ENCODE assay signal across 9 cellular contexts in the genomic region with DNA sequence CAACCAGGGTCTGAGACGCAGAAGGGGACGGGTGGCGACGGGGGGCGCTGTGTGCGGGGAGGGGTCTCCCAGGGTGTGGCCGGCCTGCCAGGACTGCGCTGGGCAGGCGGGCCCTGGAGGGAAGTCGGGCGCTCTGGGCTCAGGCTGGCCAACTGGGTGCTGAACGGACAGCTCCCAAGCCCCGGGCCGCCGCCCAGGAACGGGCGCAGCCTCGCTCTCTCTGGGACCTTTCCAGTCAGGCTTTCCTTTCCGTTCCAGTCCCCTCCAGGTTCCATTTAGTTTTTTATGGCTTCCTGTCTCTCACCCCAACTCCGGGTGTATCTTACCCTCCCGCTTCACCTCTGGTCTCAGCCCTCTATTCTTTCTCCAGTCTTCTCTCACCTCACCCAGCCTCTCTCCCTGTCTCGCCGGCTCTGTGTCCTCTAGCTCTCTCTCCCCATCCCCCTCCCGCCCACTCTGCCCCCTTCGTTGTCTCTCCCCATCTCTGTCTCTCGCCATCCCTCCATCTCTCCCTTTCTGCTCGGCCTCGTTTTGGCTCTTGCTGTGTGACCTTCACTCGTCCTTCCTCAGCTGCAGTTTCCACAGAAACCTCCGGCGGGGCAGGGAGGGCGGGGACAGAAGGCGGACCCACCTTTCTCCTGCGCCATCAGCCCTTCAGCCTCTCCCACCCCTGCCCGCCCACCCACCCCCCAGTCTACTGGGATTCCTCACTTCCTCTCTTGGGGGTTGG. TPM values are rescaled to one million over a fixed set of nuclear protein-coding genes. Genes with fewer than 3 reads are reported as not detected.
DNase-seq lines count a peak whose midpoint lies in the region; ATAC-seq, FAIRE-seq and TF ChIP-seq lines count a peak whose summit lies in the region.
"Had no signal": no experiment of that assay in that cellular context is flagged by ENCODE, and none has a peak within 500 bp of the region (broad histone marks: within the 10 kb centered on the region; RNA-seq: fewer than 3 reads in every experiment).

No MANE protein-coding gene starts in this region.

- H2BK120ac ChIP-seq in H1 (replicated peaks; ENCODE audit: low read depth, low read length), result no peak overlapping the region

- H3K56ac ChIP-seq in H1 (replicated peaks; ENCODE audit: insufficient read length, low read depth, low read length), result no peak overlapping the region

- peaks cover 0 to 23% (median 11%) of the 10 kb centered on the region in 4 experiments; a peak in 6 of 7 replicates for H3K4me1 ChIP-seq in H1 (replicated peaks in 1 of 4; ENCODE audit: control insufficient read depth in 3 of 4, insufficient read depth in 4 of 4, low read length in 3 of 4)
- H3K4me1 ChIP-seq in esophagus muscularis mucosa, result peaks cover 20 to 44% (median 35%) of the 10 kb centered on the region in 4 donors

- H4K20me1 ChIP-seq in H1 (replicated peaks in 1 of 2; ENCODE audit: control insufficient read depth in 1 of 2, insufficient read depth in 2 of 2, low read length in 2 of 2), result peaks cover 9 to 21% of the 10 kb centered on the region in 2 experiments

- H2BK12ac ChIP-seq in H1 (ENCODE audit: low read depth, low read length), result peak overlapping the region; percentile 87; the same call in 1 of the 2 replicates

- H3K79me2 ChIP-seq in H1 (ENCODE audit: control insufficient read depth in 1 of 2, insufficient read depth in 2 of 2, low read length in 2 of 2), result no peaks in the 10 kb centered on the region

- H3K27ac ChIP-seq in CD4-positive, alpha-beta T cell (ENCODE audit: low read depth, low read length), result no peak overlapping the region
- no peak overlapping the region for H3K27ac ChIP-seq in H1 (ENCODE audit: low read depth, low read length)
- H3K27ac ChIP-seq in esophagus muscularis mucosa (replicated peaks in 1 of 4), result no peak overlapping the region
- H3K27ac ChIP-seq: epithelial cell of prostate had no signal

- H3K36me3 ChIP-seq in H1 (ENCODE audit: control insufficient read depth in 2 of 4, insufficient read depth in 4 of 4, low read length in 3 of 4) (no peaks in the 10 kb centered on the region; a peak in 1 of 8 replicates), esophagus muscularis mucosa (peaks cover 0 to 1% (median 0%) of the 10 kb centered on the region in 4 donors)

- H3K4me3 Mint-ChIP-seq in CD4-positive, alpha-beta T cell, result peak overlapping the region; percentile 50
- peak overlapping the region; percentile 27 for H3K4me3 Mint-ChIP-seq in activated CD4-positive, alpha-beta T cell treated with anti-CD3 and anti-CD28 coated beads, Interleukin-2, amount 10 ng/mL, durations not matched to agents 24 days and 14 days

- no peak for FAIRE-seq in H1 (lab: Jason Lieb, UNC)

- no peak overlapping the region for H3K23ac ChIP-seq in H1 (ENCODE audit: insufficient read length)

- H3K4me2 ChIP-seq in H1 (ENCODE audit: insufficient read depth in 1 of 2, low read depth in 2 of 2, low read length in 2 of 2), result peak overlapping the region; percentile 78 to 79

- H3K23me2 ChIP-seq in H1 (ENCODE audit: low read depth, low read length), result peaks cover 21% of the 10 kb centered on the region; the same call in 1 of the 2 replicates

- H3K4ac ChIP-seq in H1 (replicated peaks; ENCODE audit: insufficient read length, low read depth, low read length), result no peak overlapping the region

- peaks cover 70% of the 10 kb centered on the region for H3K27me3 ChIP-seq in CD4-positive, alpha-beta T cell (ENCODE audit: control insufficient read depth, insufficient read depth, low read length)
- H3K27me3 ChIP-seq in H1 (replicated peaks in 1 of 4; ENCODE audit: control insufficient read depth in 3 of 4, extremely low read depth in 1 of 4, insufficient read depth in 3 of 4, low read length in 3 of 4) (peaks cover 13 to 71% (median 62%) of the 10 kb centered on the region in 4 experiments), esophagus muscularis mucosa (peaks cover 0 to 99% (median 48%) of the 10 kb centered on the region in 4 donors)

- no peak overlapping the region for H2AK5ac ChIP-seq in H1 (ENCODE audit: low read depth, low read length)

- ATAC-seq in CD4-positive, alpha-beta T cell (ENCODE audit: poor library complexity), result peak; percentile 21
- ATAC-seq in HG02623 (IDR thresholded peaks at IDR 0.05; ENCODE audit: unreplicated experiment), result no peak

- H4K8ac ChIP-seq in H1 (ENCODE audit: extremely low read depth, insufficient read depth, low read length), result no peak overlapping the region

- TF ChIP-seq RAD21 in H1 (IDR thresholded peaks at IDR 0.05 in 1 of 2, conservative IDR thresholded peaks at IDR 0.05 in 1 of 2; ENCODE audit: low read depth in 2 of 2, low read length in 2 of 2), result no peak

- no peak overlapping the region for H2BK15ac ChIP-seq in H1 (ENCODE audit: low read length)

- TF ChIP-seq EP300 in H1 (IDR thresholded peaks at IDR 0.05; ENCODE audit: borderline replicate concordance in 1 of 2, low read depth in 2 of 2, low read length in 2 of 2) (no peak), esophagus muscularis mucosa (IDR thresholded peaks at IDR 0.05) (no peak)

- CTCF ChIA-PET in CD4-positive, alpha-beta T cell (lab: Charles Lee), result no interaction called here
- CTCF ChIA-PET in H1 (lab: Charles Lee; ENCODE audit: partially characterized antibody), result interaction anchor here (1.1 to 1.9 kb wide), 5 partner anchors 19 to 532 kb away, joined by 3 to 10 read pairs (median 5); no protein-coding TSS in a partner anchor

- H3K79me1 ChIP-seq in H1 (ENCODE audit: low read depth, low read length), result no peaks in the 10 kb centered on the region

- H3K9me3 ChIP-seq in CD4-positive, alpha-beta T cell (ENCODE audit: control insufficient read depth, low read length), result no peaks in the 10 kb centered on the region
- H3K9me3 ChIP-seq in H1 (ENCODE audit: insufficient read depth in 2 of 2, low read depth in 1 of 2, low read length in 1 of 2), result no peaks in the 10 kb centered on the region
- H3K9me3 ChIP-seq in esophagus muscularis mucosa, result no peaks in the 10 kb centered on the region

- intact Hi-C loops in CD4-positive, alpha-beta T cell (cut with DNase I, micrococcal nuclease), result no loop called here
- intact Hi-C loops in activated CD4-positive, alpha-beta T cell treated with anti-CD3 and anti-CD28 coated beads, Interleukin-2, amount 10 ng/mL, durations not matched to agents 24 days and 14 days (cut with micrococcal nuclease), result loop anchor here (5.0 kb wide), 1 partner anchor 35 kb away; no protein-coding TSS in a partner anchor
- intact Hi-C loops in esophagus muscularis mucosa (cut with DNase I), result no loop called here

- DNase-seq in CD4-positive, alpha-beta T cell, result peak in 7 of 10 experiments; percentile 13 to 52 (median 22)
- DNase-seq in HuH-7.5 (ENCODE audit: low spot score) (peak; percentile 93), H1 (ENCODE audit: low read depth in 1 of 2, low spot score in 2 of 2) (peak in 1 of 2 experiments; percentile 91), mucosa of gallbladder (ENCODE audit: low spot score) (peak; percentile 47), SKM-1 (lab: John Stamatoyannopoulos, UW; ENCODE audit: unreplicated experiment) (no peak), esophagus muscularis mucosa (ENCODE audit: extremely low spot score) (no peak)
- DNase-seq in activated CD4-positive, alpha-beta T cell treated with anti-CD3 and anti-CD28 coated beads, Interleukin-2, amount 10 ng/mL, durations not matched to agents 24 days and 14 days, result peak; percentile 84

- no peak overlapping the region for H4K5ac ChIP-seq in H1 (ENCODE audit: insufficient read length, low read depth, low read length)

- no peak overlapping the region for H3K14ac ChIP-seq in H1 (ENCODE audit: insufficient read length)

- peaks cover 69% of the 10 kb centered on the region for H3K27me3 Mint-ChIP-seq in CD4-positive, alpha-beta T cell
- H3K27me3 Mint-ChIP-seq in activated CD4-positive, alpha-beta T cell treated with anti-CD3 and anti-CD28 coated beads, Interleukin-2, amount 10 ng/mL, durations not matched to agents 24 days and 14 days, result peaks cover 67% of the 10 kb centered on the region

- no peak overlapping the region for H4K91ac ChIP-seq in H1 (replicated peaks; ENCODE audit: insufficient read length, low read length)

- no peak overlapping the region for H2BK20ac ChIP-seq in H1 (ENCODE audit: low read length)

- no peaks in the 10 kb centered on the region for H3K9me3 Mint-ChIP-seq in CD4-positive, alpha-beta T cell
- no peaks in the 10 kb centered on the region for H3K9me3 Mint-ChIP-seq in activated CD4-positive, alpha-beta T cell treated with anti-CD3 and anti-CD28 coated beads, Interleukin-2, amount 10 ng/mL, durations not matched to agents 24 days and 14 days

- no peak overlapping the region for H3K9ac ChIP-seq in H1 (replicated peaks in 1 of 4; ENCODE audit: extremely low read depth in 1 of 4, low read depth in 3 of 4, low read length in 3 of 4)

- H3K27ac Mint-ChIP-seq in CD4-positive, alpha-beta T cell, result no peak overlapping the region
- H3K27ac Mint-ChIP-seq in activated CD4-positive, alpha-beta T cell treated with anti-CD3 and anti-CD28 coated beads, Interleukin-2, amount 10 ng/mL, durations not matched to agents 24 days and 14 days, result no peak overlapping the region

- TF ChIP-seq CTCF in CD4-positive, alpha-beta T cell (IDR thresholded peaks at IDR 0.05), result no peak
- no peak for TF ChIP-seq CTCF in H1 (IDR thresholded peaks at IDR 0.05; ENCODE audit: control extremely low read depth in 1 of 3, insufficient read depth in 1 of 3, low read depth in 1 of 3, low read length in 3 of 3)
- TF ChIP-seq CTCF in esophagus muscularis mucosa (IDR thresholded peaks at IDR 0.05), result no peak

- POLR2A ChIA-PET in CD4-positive, alpha-beta T cell (lab: Charles Lee), result no interaction called here
- POLR2A ChIA-PET in H1 (lab: Charles Lee; ENCODE audit: partially characterized antibody), result interaction anchor here (0.7 to 1.1 kb wide), 5 partner anchors 12 to 85 kb away, joined by 3 to 5 read pairs (median 3); no protein-coding TSS in a partner anchor

- TF ChIP-seq POLR2A in H1 (IDR thresholded peaks at IDR 0.05; ENCODE audit: control extremely low read depth in 1 of 2, low read depth in 2 of 2, low read length in 2 of 2) (no peak), esophagus muscularis mucosa (IDR thresholded peaks at IDR 0.05; ENCODE audit: low read depth) (no peak)

- H3K4me1 Mint-ChIP-seq in CD4-positive, alpha-beta T cell (ENCODE audit: low read depth), result peaks cover 39% of the 10 kb centered on the region
- peaks cover 26% of the 10 kb centered on the region for H3K4me1 Mint-ChIP-seq in activated CD4-positive, alpha-beta T cell treated with anti-CD3 and anti-CD28 coated beads, Interleukin-2, amount 10 ng/mL, durations not matched to agents 24 days and 14 days

- H3K18ac ChIP-seq in H1 (ENCODE audit: extremely low read depth, low read length), result no peak overlapping the region; the same call in 1 of the 2 replicates

- H3K36me3 Mint-ChIP-seq in CD4-positive, alpha-beta T cell (ENCODE audit: low read depth), result no peaks in the 10 kb centered on the region
- H3K36me3 Mint-ChIP-seq in activated CD4-positive, alpha-beta T cell treated with anti-CD3 and anti-CD28 coated beads, Interleukin-2, amount 10 ng/mL, durations not matched to agents 24 days and 14 days (ENCODE audit: low read depth), result peaks cover 3% of the 10 kb centered on the region

- no peak overlapping the region for H2AFZ ChIP-seq in H1 (ENCODE audit: low read length)

- H2BK5ac ChIP-seq in H1 (ENCODE audit: low read depth, low read length), result no peak overlapping the region

- peak overlapping the region in 2 of 4 experiments; percentile 10 to 52; a peak in 4 of 8 replicates for H3K4me3 ChIP-seq in H1 (ENCODE audit: extremely low read depth in 1 of 4, insufficient read depth in 2 of 4, low read depth in 3 of 4, low read length in 4 of 4)
- peak overlapping the region in 1 of 4 donors; percentile 10 for H3K4me3 ChIP-seq in esophagus muscularis mucosa

- WGBS in H1 (ENCODE audit: extremely low coverage in 1 of 2, insufficient coverage in 1 of 2, insufficient read length in 1 of 2, insufficient replicate concordance in 2 of 2, low coverage in 1 of 2, low lambda C conversion rate in 2 of 2, missing lambda C conversion rate in 1 of 2), 2 experiments, result 6% methylated on average over 18 of the region's 35 CpGs; no CpG with 5 or more reads in 1 of the 2 experiments
- WGBS in esophagus muscularis mucosa, result 3% methylated on average over 34 of the region's 35 CpGs

RNA-seq across cellular contexts. Expression of a gene that starts 3.3 kb away (rescaled TPM):
- 1 to 10 TPM; 3.2 to 4.6 TPM for total RNA-seq in CD4-positive, alpha-beta T cell
- total RNA-seq in activated CD4-positive, alpha-beta T cell treated with anti-CD3 and anti-CD28 coated beads, Interleukin-2, amount 10 ng/mL, durations not matched to agents 24 days and 14 days, result 0.68 and 1.2 TPM in 2 replicates
- 35.8 and 41.2 TPM in 2 replicates for total RNA-seq in H1 (2021; fragmentation: NEBNext Ultra II Directional; extraction: Animal tissue kit (Norgen Biotek cat#: 25700))
- polyA plus RNA-seq in H1 (2011; rRNA removed), result 11.1 and 19.2 TPM in 2 replicates
- polyA plus RNA-seq in H1 (2011; cell fraction: cytosol; rRNA removed), result 5.9 TPM
- polyA plus RNA-seq in H1 (2011; cell fraction: nucleus; rRNA removed), result 20.8 TPM
- 30.8 to 45.2 TPM (median 38.2 TPM) in 4 replicates for polyA plus RNA-seq in H1 (2012, experiment 1 of 2)
- 33.0 TPM for polyA plus RNA-seq in H1 (2012, experiment 2 of 2)
- 44.9 TPM for polyA plus RNA-seq in H1 (2013, experiment 1 of 2)
- 43.1 TPM for polyA plus RNA-seq in H1 (2013, experiment 2 of 2)
- polyA minus RNA-seq in H1 (2011; rRNA and poly(A)+ RNA removed), result 24.6 and 27.9 TPM in 2 replicates
- polyA minus RNA-seq in H1 (2011; cell fraction: cytosol; rRNA and poly(A)+ RNA removed), result 20.7 TPM
- polyA minus RNA-seq in H1 (2011; cell fraction: nucleus; rRNA and poly(A)+ RNA removed), result 10.7 TPM
- total RNA-seq in mucosa of gallbladder (0.60 TPM), esophagus muscularis mucosa (1 to 10 TPM; 2.1 to 4.3 (median 3.5) TPM)

RNA-seq across cellular contexts. Expression of a gene that starts 38.2 kb away (rescaled TPM):
- total RNA-seq in CD4-positive, alpha-beta T cell, result 100 to 1,000 TPM in 1 of 2 experiments, 10 to 100 TPM in 1; 96.0 to 102 TPM
- 37.2 and 41.5 TPM in 2 replicates for total RNA-seq in activated CD4-positive, alpha-beta T cell treated with anti-CD3 and anti-CD28 coated beads, Interleukin-2, amount 10 ng/mL, durations not matched to agents 24 days and 14 days
- total RNA-seq in H1 (2021; fragmentation: NEBNext Ultra II Directional; extraction: Animal tissue kit (Norgen Biotek cat#: 25700)), result 123 and 124 TPM in 2 replicates
- polyA plus RNA-seq in H1 (2011; rRNA removed), result 439 and 585 TPM in 2 replicates
- 282 TPM for polyA plus RNA-seq in H1 (2011; cell fraction: cytosol; rRNA removed)
- polyA plus RNA-seq in H1 (2011; cell fraction: nucleus; rRNA removed), result 227 TPM
- polyA plus RNA-seq in H1 (2012, experiment 1 of 2), result 99.4 to 181 TPM (median 175 TPM) in 4 replicates
- polyA plus RNA-seq in H1 (2012, experiment 2 of 2), result 315 TPM
- 173 TPM for polyA plus RNA-seq in H1 (2013, experiment 1 of 2)
- 186 TPM for polyA plus RNA-seq in H1 (2013, experiment 2 of 2)
- 46.7 and 56.4 TPM in 2 replicates for polyA minus RNA-seq in H1 (2011; rRNA and poly(A)+ RNA removed)
- 53.9 TPM for polyA minus RNA-seq in H1 (2011; cell fraction: cytosol; rRNA and poly(A)+ RNA removed)
- polyA minus RNA-seq in H1 (2011; cell fraction: nucleus; rRNA and poly(A)+ RNA removed), result 41.0 TPM
- total RNA-seq in mucosa of gallbladder (188 TPM), esophagus muscularis mucosa (100 to 1,000 TPM; 142 to 250 (median 201) TPM)

Comparison
In these comparisons a context has a peak if more than half of its experiments do, and no peak if none do; other contexts are left out.
1. DNase-seq: peak in CD4-positive, alpha-beta T cell (7 of 10), HuH-7.5 (single experiment), activated CD4-positive, alpha-beta T cell treated with anti-CD3 and anti-CD28 coated beads, Interleukin-2, amount 10 ng/mL, durations not matched to agents 24 days and 14 days (single experiment) and mucosa of gallbladder (single experiment); none in SKM-1 (single experiment) and esophagus muscularis mucosa (single experiment).